In genomic region chr4:48445704-48446103, GRCh38 we compare ENCODE assay signal across 8 cellular contexts. TPM values are rescaled to one million over a fixed set of nuclear protein-coding genes. Genes with fewer than 3 reads are reported as not detected.
DNase-seq lines count a peak whose midpoint lies in the region; ATAC-seq and TF ChIP-seq lines count a peak whose summit lies in the region.
"Had no signal": no experiment of that assay in that cellular context is flagged by ENCODE, and none has a peak within 500 bp of the region (broad histone marks: within the 10 kb centered on the region; RNA-seq: fewer than 3 reads in every experiment).

No MANE protein-coding gene starts in this region.

- peaks cover 6% of the 10 kb centered on the region for H3K27me3 Mint-ChIP-seq in stimulated activated memory B cell treated with anti-CD40 and anti-IgM and Interleukin-4, amounts not matched to agents 10 μg/mL and 1 μg/mL and 100 μg/mL, for 72 hours

- H3K4me1 Mint-ChIP-seq in stimulated activated memory B cell treated with anti-CD40 and anti-IgM and Interleukin-4, amounts not matched to agents 10 μg/mL and 1 μg/mL and 100 μg/mL, for 72 hours, result no peaks in the 10 kb centered on the region

- DNase-seq in GM03348 (ENCODE audit: low spot score), result peak; percentile 12
- DNase-seq in NCI-H1092 (lab: John Stamatoyannopoulos, UW), result peak; percentile 1
- no peak for DNase-seq in dorsolateral prefrontal cortex
- DNase-seq in pons (ENCODE audit: low spot score), result peak; percentile 18
- no peak for DNase-seq in SKM-1 treated with dmso at 0.1 percent for 144 hours (lab: John Stamatoyannopoulos, UW; ENCODE audit: unreplicated experiment)

- TF ChIP-seq CTCF in dorsolateral prefrontal cortex (IDR thresholded peaks at IDR 0.05 in 54 of 56, conservative IDR thresholded peaks at IDR 0.05 in 2 of 56; ENCODE audit: low read depth in 1 of 56, partially characterized antibody in 56 of 56), result peak; percentile 45 to 79 (median 69)

- no peaks in the 10 kb centered on the region for H3K27me3 ChIP-seq in dorsolateral prefrontal cortex

- peaks cover 3% of the 10 kb centered on the region for H3K9me3 Mint-ChIP-seq in stimulated activated memory B cell treated with anti-CD40 and anti-IgM and Interleukin-4, amounts not matched to agents 10 μg/mL and 1 μg/mL and 100 μg/mL, for 72 hours

- H3K36me3 Mint-ChIP-seq in stimulated activated memory B cell treated with anti-CD40 and anti-IgM and Interleukin-4, amounts not matched to agents 10 μg/mL and 1 μg/mL and 100 μg/mL, for 72 hours, result no peaks in the 10 kb centered on the region

- intact Hi-C loops in dorsolateral prefrontal cortex (cut with DNase I), result loop anchor here (5.0 kb wide), 3 partner anchors 102 to 517 kb away; partner anchors contain the start of gene OCIAD1 (in 1 of the 2)

- no peak overlapping the region for H3K27ac ChIP-seq in dorsolateral prefrontal cortex

- H3K4me3 Mint-ChIP-seq in stimulated activated memory B cell treated with anti-CD40 and anti-IgM and Interleukin-4, amounts not matched to agents 10 μg/mL and 1 μg/mL and 100 μg/mL, for 72 hours, result no peak overlapping the region

- H3K27ac Mint-ChIP-seq in stimulated activated memory B cell treated with anti-CD40 and anti-IgM and Interleukin-4, amounts not matched to agents 10 μg/mL and 1 μg/mL and 100 μg/mL, for 72 hours, result no peak overlapping the region

- no peak for ATAC-seq in GM21825 (IDR thresholded peaks at IDR 0.05; ENCODE audit: unreplicated experiment)
- ATAC-seq in stimulated activated memory B cell treated with anti-CD40 and anti-IgM and Interleukin-4, amounts not matched to agents 10 μg/mL and 1 μg/mL and 100 μg/mL, for 72 hours, result no peak

- H3K4me3 ChIP-seq in dorsolateral prefrontal cortex, result peak overlapping the region in 1 of 59 donors; percentile 29
- H3K4me3 ChIP-seq: HAP-1 had no signal

RNA-seq across cellular contexts. Expression of gene SLC10A4, which starts 37.4 kb away (rescaled TPM):
- 1 to 10 TPM in 116 of 120 experiments, under 1 TPM in 4; 0.44 to 6.2 (median 2.9) TPM for total RNA-seq in dorsolateral prefrontal cortex

RNA-seq across cellular contexts. Expression of gene ZAR1, which starts 44.3 kb away (rescaled TPM):
- total RNA-seq in dorsolateral prefrontal cortex, result 1 to 10 TPM in 4 of 120 experiments, under 1 TPM in 71, not detected in 45; 0.26 to 1.3 (median 0.58) TPM

Comparison
In these comparisons a context has a peak if more than half of its experiments do, and no peak if none do; other contexts are left out.
1. DNase-seq: peak in GM03348 (single experiment), NCI-H1092 (single experiment) and pons (single experiment); none in dorsolateral prefrontal cortex (0 of 10) and SKM-1 treated with dmso at 0.1 percent for 144 hours (single experiment).